22 cellular contexts compared by ENCODE assay signal in genomic region chr16:68113059-68113757, GRCh38.
DNase-seq lines count a peak whose midpoint lies in the region; ATAC-seq and TF ChIP-seq lines count a peak whose summit lies in the region.
"Had no signal": no experiment of that assay in that cellular context is flagged by ENCODE, and none has a peak within 500 bp of the region (broad histone marks: within the 10 kb centered on the region; RNA-seq: fewer than 3 reads in every experiment).

No MANE protein-coding gene starts in this region.

- TF ChIP-seq CTCF in neutrophil (IDR thresholded peaks at IDR 0.05), result no peak

- H3K4me3 ChIP-seq in neutrophil (ENCODE audit: low read depth in 1 of 2, low read length in 1 of 2), result peak overlapping the region; percentile 12 to 42
- H3K4me3 ChIP-seq: GM23248, hepatocyte had no signal

- H3K27ac ChIP-seq in neutrophil, result peak overlapping the region; percentile 61
- H3K27ac ChIP-seq: GM23248, hepatocyte, VCaP had no signal

- no peaks in the 10 kb centered on the region for H3K9me3 ChIP-seq in neutrophil

- no peak overlapping the region for H3K4me3 Mint-ChIP-seq in T-helper 1 cell treated with Interleukin-12 subunit alpha and Interleukin-12 subunit beta and Interleukin-4 antibody, amounts not matched to agents 30 μg/mL and 1 μg/mL, for 36 hours
- H3K4me3 Mint-ChIP-seq in central memory CD8-positive, alpha-beta T cell, result peak overlapping the region; percentile 28
- H3K4me3 Mint-ChIP-seq: neural crest cell had no signal

- H3K36me3 Mint-ChIP-seq in T-helper 1 cell treated with Interleukin-12 subunit alpha and Interleukin-12 subunit beta and Interleukin-4 antibody, amounts not matched to agents 30 μg/mL and 1 μg/mL, for 36 hours (ENCODE audit: low read depth), result peaks cover 37% of the 10 kb centered on the region
- no peaks in the 10 kb centered on the region for H3K36me3 Mint-ChIP-seq in central memory CD8-positive, alpha-beta T cell (ENCODE audit: insufficient read depth)

- H3K9me3 Mint-ChIP-seq in T-helper 1 cell treated with Interleukin-12 subunit alpha and Interleukin-12 subunit beta and Interleukin-4 antibody, amounts not matched to agents 30 μg/mL and 1 μg/mL, for 36 hours, result peaks cover 33% of the 10 kb centered on the region
- peaks cover 5% of the 10 kb centered on the region for H3K9me3 Mint-ChIP-seq in central memory CD8-positive, alpha-beta T cell

- H3K36me3 ChIP-seq in neutrophil, result no peaks in the 10 kb centered on the region

- peaks cover 16 to 19% of the 10 kb centered on the region in 2 experiments for H3K4me1 ChIP-seq in neutrophil (ENCODE audit: control insufficient read depth in 1 of 2, insufficient read depth in 1 of 2, low read depth in 1 of 2, low read length in 1 of 2)

- no peaks in the 10 kb centered on the region for H3K27me3 ChIP-seq in neutrophil
- H3K27me3 ChIP-seq: hepatocyte had no signal

- no peaks in the 10 kb centered on the region for H3K27me3 Mint-ChIP-seq in T-helper 1 cell treated with Interleukin-12 subunit alpha and Interleukin-12 subunit beta and Interleukin-4 antibody, amounts not matched to agents 30 μg/mL and 1 μg/mL, for 36 hours (ENCODE audit: low read depth)
- H3K27me3 Mint-ChIP-seq in central memory CD8-positive, alpha-beta T cell, result no peaks in the 10 kb centered on the region

- peaks cover 46% of the 10 kb centered on the region for H3K4me1 Mint-ChIP-seq in T-helper 1 cell treated with Interleukin-12 subunit alpha and Interleukin-12 subunit beta and Interleukin-4 antibody, amounts not matched to agents 30 μg/mL and 1 μg/mL, for 36 hours (ENCODE audit: low read depth)
- peaks cover 88% of the 10 kb centered on the region for H3K4me1 Mint-ChIP-seq in central memory CD8-positive, alpha-beta T cell

- H3K27ac Mint-ChIP-seq in T-helper 1 cell treated with Interleukin-12 subunit alpha and Interleukin-12 subunit beta and Interleukin-4 antibody, amounts not matched to agents 30 μg/mL and 1 μg/mL, for 36 hours, result peak overlapping the region; percentile 26
- peak overlapping the region; percentile 73 for H3K27ac Mint-ChIP-seq in central memory CD8-positive, alpha-beta T cell (ENCODE audit: low read depth)

- DNase-seq in T-helper 1 cell (no peak), NOMO-1 treated with DMSO at 0.1 percent for 48 hours (lab: John Stamatoyannopoulos, UW; ENCODE audit: unreplicated experiment) (peak; percentile 19), pons (ENCODE audit: low spot score) (no peak)
- DNase-seq in central memory CD8-positive, alpha-beta T cell (ENCODE audit: low spot score in 2 of 2), result no peak
- DNase-seq in stimulated activated CD4-positive, alpha-beta T cell treated with anti-CD3 and anti-CD28 coated beads, Interleukin-2, amount 100 ng/mL, for 48 hours, result no peak
- DNase-seq: activated gamma-delta T cell treated with Interleukin-2 at 50 U/mL for 16 hours; C1 segment of cervical spinal cord; DMS79 treated with DMSO at 0.1 percent for 48 hours; GM23248; kidney; mesenchymal stem cell; NCI-H1930; retina; stimulated activated CD4-positive, alpha-beta T cell treated with anti-CD3 and anti-CD28 coated beads, Interleukin-12 subunit alpha, Interleukin-12 subunit beta, amount 100 ng/mL, for 4 hours; stimulated activated naive CD4-positive, alpha-beta T cell; trophoblast cell had no signal

- ATAC-seq in central memory CD8-positive, alpha-beta T cell (replicated peaks; ENCODE audit: extremely low read depth, poor library complexity, severe bottlenecking), result no peak
- ATAC-seq in HG03442 (IDR thresholded peaks at IDR 0.05; ENCODE audit: unreplicated experiment), result no peak
